In genomic region chr6:151624481-151624880, GRCh38 we compare ENCODE assay signal across 21 cellular contexts.
DNase-seq lines count a peak whose midpoint lies in the region; ATAC-seq and TF ChIP-seq lines count a peak whose summit lies in the region.
"Had no signal": no experiment of that assay in that cellular context is flagged by ENCODE, and none has a peak within 500 bp of the region (broad histone marks: within the 10 kb centered on the region; RNA-seq: fewer than 3 reads in every experiment).

No MANE protein-coding gene starts in this region.

- H2BK15ac ChIP-seq in H9 (ENCODE audit: low read depth, low read length) = no peak overlapping the region

- no peak overlapping the region for H3T11ph ChIP-seq in H9 (ENCODE audit: low read length)

- ATAC-seq in left lobe of liver = peak; percentile 70
- ATAC-seq: A549 had no signal

- H2BK5ac ChIP-seq in H9 (ENCODE audit: insufficient read length, low read length) = no peak overlapping the region

- H2BK120ac ChIP-seq in H9 (ENCODE audit: low read depth, low read length, poor library complexity, severe bottlenecking) = no peak overlapping the region

- no peaks in the 10 kb centered on the region for H3K79me1 ChIP-seq in H9 (ENCODE audit: insufficient read depth, low read depth, low read length, poor library complexity, severe bottlenecking)

- intact Hi-C loops in CD14-positive monocyte (cut with micrococcal nuclease) = no loop called here

- no peak overlapping the region for H4K8ac ChIP-seq in H9 (replicated peaks; ENCODE audit: insufficient read length, low read depth, low read length)

- no peak overlapping the region for H3K9ac ChIP-seq in H9 (ENCODE audit: extremely low read depth, insufficient read length, low read length)
- H3K9ac ChIP-seq in subcutaneous abdominal adipose tissue (ENCODE audit: low read length in 5 of 5) = peak overlapping the region in 1 of 5 donors; percentile 44
- H3K9ac ChIP-seq: BLaER1 treated with 17β-estradiol and CSF1 and Interleukin-3, amounts not matched to agents 10 nM and 100 nM had no signal

- no peaks in the 10 kb centered on the region for H3K23me2 ChIP-seq in H9 (ENCODE audit: insufficient read length, low read depth, low read length, poor library complexity, severe bottlenecking)

- H4K91ac ChIP-seq in H9 (ENCODE audit: insufficient read length, low read depth, low read length) = no peak overlapping the region

- H3K9me3 Mint-ChIP-seq in H9 = no peaks in the 10 kb centered on the region
- H3K9me3 Mint-ChIP-seq in CD14-positive monocyte = peaks cover 0 to 4% (median 0%) of the 10 kb centered on the region in 7 donors
- H3K9me3 Mint-ChIP-seq: CD4-positive, alpha-beta memory T cell had no signal

- no peak overlapping the region for H2BK12ac ChIP-seq in H9 (ENCODE audit: insufficient read length, low read depth, low read length)

- H3K56ac ChIP-seq in H9 (ENCODE audit: insufficient read length, low read depth, low read length) = no peak overlapping the region

- no peaks in the 10 kb centered on the region for H4K20me1 ChIP-seq in H9 (ENCODE audit: control insufficient read depth, insufficient read depth, insufficient read length)
- H4K20me1 ChIP-seq: BLaER1 treated with 17β-estradiol and CSF1 and Interleukin-3, amounts not matched to agents 10 nM and 100 nM had no signal

- H3K23ac ChIP-seq in H9 (ENCODE audit: insufficient read length, low read depth, low read length) = no peak overlapping the region

- H3K36me3 Mint-ChIP-seq in H9 (ENCODE audit: insufficient read depth in 1 of 3, low read depth in 3 of 3) (no peaks in the 10 kb centered on the region), CD14-positive monocyte (no peaks in the 10 kb centered on the region)
- H3K36me3 Mint-ChIP-seq: CD4-positive, alpha-beta memory T cell had no signal

- H3K27me3 ChIP-seq in H9 (ENCODE audit: insufficient read depth, low read length) = no peaks in the 10 kb centered on the region
- no peaks in the 10 kb centered on the region for H3K27me3 ChIP-seq in subcutaneous abdominal adipose tissue (ENCODE audit: control insufficient read depth in 5 of 5, insufficient read depth in 4 of 5, low read length in 5 of 5)
- H3K27me3 ChIP-seq: BE2C; BLaER1 treated with 17β-estradiol and CSF1 and Interleukin-3, amounts not matched to agents 10 nM and 100 nM had no signal

- H2AK5ac ChIP-seq in H9 (ENCODE audit: insufficient read length, low read length) = no peak overlapping the region

- no peak overlapping the region for H2AFZ ChIP-seq in H9 (ENCODE audit: low read length)

- H3K4me3 ChIP-seq in fibroblast of mammary gland (ENCODE audit: control insufficient read depth, low read depth, low read length) (no peak overlapping the region), subcutaneous abdominal adipose tissue (ENCODE audit: low read depth in 1 of 5, low read length in 5 of 5) (no peak overlapping the region)
- H3K4me3 ChIP-seq: A549; BLaER1 treated with 17β-estradiol and CSF1 and Interleukin-3, amounts not matched to agents 10 nM and 100 nM had no signal

- H3K9me3 ChIP-seq in H9 (ENCODE audit: control insufficient read depth, low read depth, low read length) (no peaks in the 10 kb centered on the region), subcutaneous abdominal adipose tissue (ENCODE audit: control insufficient read depth in 5 of 5, low read length in 5 of 5) (no peaks in the 10 kb centered on the region)
- H3K9me3 ChIP-seq: A549; BE2C; BLaER1 treated with 17β-estradiol and CSF1 and Interleukin-3, amounts not matched to agents 10 nM and 100 nM had no signal

- no peaks in the 10 kb centered on the region for H3K79me2 ChIP-seq in H9 (ENCODE audit: insufficient read depth, low read length)

- WGBS in H9 (ENCODE audit: extremely low coverage, insufficient read length, low lambda C conversion rate) = no CpG with 5 or more reads among the region's 5 CpGs

- no peak overlapping the region for H3K4me2 ChIP-seq in H9 (ENCODE audit: insufficient read depth, insufficient read length, low read length)
- H3K4me2 ChIP-seq: A549; BLaER1 treated with 17β-estradiol and CSF1 and Interleukin-3, amounts not matched to agents 10 nM and 100 nM had no signal

- H3K27me3 Mint-ChIP-seq in H9 (ENCODE audit: low read depth) (no peaks in the 10 kb centered on the region), CD14-positive monocyte (ENCODE audit: low read depth in 3 of 3) (peaks cover 0 to 2% (median 0%) of the 10 kb centered on the region in 3 donors)

- H2BK20ac ChIP-seq in H9 (ENCODE audit: low read depth, low read length, poor library complexity, severe bottlenecking) = no peak overlapping the region

- H3K27ac ChIP-seq in H9 (ENCODE audit: insufficient read length, low read depth, low read length) (no peak overlapping the region), subcutaneous abdominal adipose tissue (ENCODE audit: low read depth, low read length) (peak overlapping the region; percentile 70)
- H3K27ac ChIP-seq: A549; BLaER1 treated with 17β-estradiol and CSF1 and Interleukin-3, amounts not matched to agents 10 nM and 100 nM had no signal

- no peak overlapping the region for H3K4ac ChIP-seq in H9 (ENCODE audit: low read depth, low read length)

- H3K36me3 ChIP-seq in subcutaneous abdominal adipose tissue (ENCODE audit: control insufficient read depth in 5 of 5, insufficient read depth in 5 of 5, low read length in 5 of 5) = no peaks in the 10 kb centered on the region
- H3K36me3 ChIP-seq: BE2C; BLaER1 treated with 17β-estradiol and CSF1 and Interleukin-3, amounts not matched to agents 10 nM and 100 nM had no signal

- H3K18ac ChIP-seq in H9 (ENCODE audit: insufficient read length, low read depth, low read length) = no peak overlapping the region

- H3K27ac Mint-ChIP-seq in H9 = no peak overlapping the region
- no peak overlapping the region for H3K27ac Mint-ChIP-seq in CD14-positive monocyte
- H3K27ac Mint-ChIP-seq: CD4-positive, alpha-beta memory T cell had no signal

- H3K4me1 ChIP-seq in H9 (ENCODE audit: insufficient read depth, low read length) = peaks cover 3% of the 10 kb centered on the region; the same call in 1 of the 2 replicates
- peaks cover 0 to 14% (median 8%) of the 10 kb centered on the region in 5 donors for H3K4me1 ChIP-seq in subcutaneous abdominal adipose tissue (ENCODE audit: control insufficient read depth in 5 of 5, insufficient read depth in 5 of 5, low read length in 5 of 5)
- H3K4me1 ChIP-seq: A549, BE2C had no signal

- H3K14ac ChIP-seq in H9 (ENCODE audit: insufficient read depth, low read length) = no peak overlapping the region

- TF ChIP-seq CTCF in H9 (conservative IDR thresholded peaks at IDR 0.05) (0 out of 3 replicates have a peak, but pooled peaks have one; percentile 16), fibroblast of mammary gland (conservative IDR thresholded peaks at IDR 0.05; ENCODE audit: control insufficient read depth, insufficient read depth, low read depth, low read length) (no peak), CD14-positive monocyte (IDR thresholded peaks at IDR 0.05) (no peak)

- H3K4me3 Mint-ChIP-seq in H9 = no peak overlapping the region
- H3K4me3 Mint-ChIP-seq in CD14-positive monocyte = no peak overlapping the region
- H3K4me3 Mint-ChIP-seq: CD4-positive, alpha-beta memory T cell had no signal

- H4K5ac ChIP-seq in H9 (ENCODE audit: insufficient read length, low read depth, low read length) = no peak overlapping the region

- DNase-seq in H9 = no peak
- peak; percentile 6 for DNase-seq in fibroblast of mammary gland (ENCODE audit: low read depth)
- DNase-seq in left lobe of liver (ENCODE audit: low spot score) = no peak
- no peak for DNase-seq in NCI-H2196 treated with DMSO at 0.1 percent for 48 hours (lab: John Stamatoyannopoulos, UW; ENCODE audit: unreplicated experiment)
- no peak for DNase-seq in NCI-H2196 (lab: John Stamatoyannopoulos, UW; ENCODE audit: unreplicated experiment)
- DNase-seq in CD14-positive monocyte (ENCODE audit: low spot score) = no peak
- DNase-seq: 8988T; ACHN; AML-193; BE2C; Calu3; CD4-positive, alpha-beta memory T cell; COR-L47; DMS53; DMS79 treated with DMSO at 0.1 percent for 48 hours; GF-D8; GOT3; HCEC 1CT had no signal

- H3K4me1 Mint-ChIP-seq in H9 = peaks cover 21 to 24% of the 10 kb centered on the region in 2 experiments
- peaks cover 5% of the 10 kb centered on the region for H3K4me1 Mint-ChIP-seq in CD14-positive monocyte
- H3K4me1 Mint-ChIP-seq: CD4-positive, alpha-beta memory T cell had no signal
